8 cellular contexts compared by ENCODE assay signal in the genomic region with DNA sequence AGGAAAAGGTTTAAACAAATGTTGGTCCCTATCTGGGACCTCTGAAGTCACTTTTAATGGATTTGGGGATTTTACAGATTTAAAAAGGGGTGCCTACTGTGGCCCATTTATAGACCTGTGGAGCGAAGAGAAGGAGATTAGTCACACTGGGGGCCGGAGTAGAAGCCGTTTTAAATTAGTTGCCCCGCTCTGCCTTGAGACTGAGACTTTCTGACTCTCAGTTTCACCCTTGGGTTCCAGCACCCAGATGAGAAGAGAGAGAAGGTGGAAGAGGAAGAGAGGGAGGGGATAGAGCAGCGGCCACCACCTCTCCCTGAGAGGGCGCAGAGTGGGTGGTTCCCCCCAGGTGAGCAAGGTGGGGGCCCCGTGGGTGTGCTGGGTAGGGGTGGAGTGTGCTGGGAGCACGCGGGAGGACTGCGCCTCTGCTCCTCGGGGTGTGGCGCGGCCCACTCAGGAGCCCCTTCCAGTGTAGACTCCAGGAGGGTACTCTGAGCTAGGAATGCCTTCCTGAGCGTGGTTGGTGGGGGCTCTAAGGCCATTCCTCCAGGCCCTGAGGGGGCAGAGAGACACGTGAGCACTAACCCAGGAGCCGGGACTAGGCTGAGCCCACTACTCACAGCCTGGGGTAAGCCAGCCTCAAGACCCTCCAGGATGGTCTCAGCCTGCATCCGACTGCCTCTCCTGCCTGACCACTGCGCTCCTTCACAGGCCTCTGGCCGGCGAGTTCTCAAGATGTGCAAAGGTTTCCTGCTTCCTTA. TPM values are rescaled to one million over a fixed set of nuclear protein-coding genes. Genes with fewer than 3 reads are reported as not detected.
DNase-seq lines count a peak whose midpoint lies in the region; ATAC-seq and TF ChIP-seq lines count a peak whose summit lies in the region.

No MANE protein-coding gene starts in this region.

- no peaks in the 10 kb centered on the region for H3K27me3 ChIP-seq in esophagus muscularis mucosa

- DNase-seq in OCI-LY7 (ENCODE audit: low spot score): no peak
- peak; percentile 72 for DNase-seq in esophagus muscularis mucosa (ENCODE audit: extremely low spot score)
- no peak for DNase-seq in progenitor cell of endocrine pancreas (ENCODE audit: low spot score, unreplicated experiment)
- no peak for DNase-seq in NCI-H146 treated with DMSO at 0.1 percent for 48 hours (lab: John Stamatoyannopoulos, UW; ENCODE audit: unreplicated experiment)
- DNase-seq in COR-L47 (lab: John Stamatoyannopoulos, UW): no peak
- no peak for DNase-seq in HuH-7 (ENCODE audit: low spot score)

- intact Hi-C loops in OCI-LY7 (cut with micrococcal nuclease; ENCODE audit: unreplicated experiment): loop anchor here (10.0 kb wide), 2 partner anchors 264 to 1194 kb away; a partner anchor contains a TSS
- intact Hi-C loops in esophagus muscularis mucosa (cut with DNase I): loop anchor here (10.0 kb wide), 1 partner anchor 264 kb away; a partner anchor contains a TSS

- CTCF ChIA-PET in OCI-LY7 (lab: Charles Lee; ENCODE audit: unreplicated experiment): no interaction called here

- H3K27ac ChIP-seq in OCI-LY7 (ENCODE audit: low read depth, low read length, poor library complexity, severe bottlenecking): no peak overlapping the region
- no peak overlapping the region for H3K27ac ChIP-seq in esophagus muscularis mucosa (replicated peaks in 1 of 4)

- H3K9me2 ChIP-seq in OCI-LY7 (ENCODE audit: insufficient read depth, low read length): no peaks in the 10 kb centered on the region

- no peaks in the 10 kb centered on the region for H3K4me1 ChIP-seq in OCI-LY7 (ENCODE audit: insufficient read depth, low read length, poor library complexity, severe bottlenecking)
- peaks cover 4 to 17% (median 14%) of the 10 kb centered on the region in 4 donors for H3K4me1 ChIP-seq in esophagus muscularis mucosa

- H3K9me3 Mint-ChIP-seq in progenitor cell of endocrine pancreas (ENCODE audit: low read depth): no peaks in the 10 kb centered on the region

- H3K36me3 ChIP-seq in OCI-LY7 (ENCODE audit: insufficient read depth, low read length): no peaks in the 10 kb centered on the region
- no peaks in the 10 kb centered on the region for H3K36me3 ChIP-seq in esophagus muscularis mucosa

- H3K4me2 ChIP-seq in OCI-LY7 (ENCODE audit: low read length): peak overlapping the region; percentile 35; the same call in 1 of the 2 replicates

- TF ChIP-seq EP300 in esophagus muscularis mucosa (IDR thresholded peaks at IDR 0.05): no peak

- TF ChIP-seq POLR2A in esophagus muscularis mucosa (IDR thresholded peaks at IDR 0.05; ENCODE audit: low read depth): no peak

- no peak overlapping the region for H2AFZ ChIP-seq in OCI-LY7 (ENCODE audit: low read length)

- H3K36me3 Mint-ChIP-seq in progenitor cell of endocrine pancreas (ENCODE audit: insufficient read depth): no peaks in the 10 kb centered on the region

- no peaks in the 10 kb centered on the region for H3K79me2 ChIP-seq in OCI-LY7 (ENCODE audit: insufficient read depth, low read depth, low read length)

- H3K27ac Mint-ChIP-seq in progenitor cell of endocrine pancreas: no peak overlapping the region

- no peaks in the 10 kb centered on the region for H4K20me1 ChIP-seq in OCI-LY7 (ENCODE audit: insufficient read depth, low read length)

- no TSS peak for BruUV-seq in OCI-LY7 (replicated peaks; lab: Mats Ljungman, UMichigan)

- TF ChIP-seq CTCF in OCI-LY7 (conservative IDR thresholded peaks at IDR 0.05; ENCODE audit: low read length) (no peak), esophagus muscularis mucosa (IDR thresholded peaks at IDR 0.05) (no peak), progenitor cell of endocrine pancreas (IDR thresholded peaks at IDR 0.05; ENCODE audit: unreplicated experiment) (no peak)

- H3K27me3 Mint-ChIP-seq in progenitor cell of endocrine pancreas: peaks cover 41% of the 10 kb centered on the region

- POLR2A ChIA-PET in OCI-LY7 (lab: Charles Lee): no interaction called here

- peaks cover 4% of the 10 kb centered on the region for H3K4me1 Mint-ChIP-seq in progenitor cell of endocrine pancreas (ENCODE audit: low read depth)

- 81% methylated on average over 11 of the region's 20 CpGs for WGBS in esophagus muscularis mucosa

- ATAC-seq in GM19395 (IDR thresholded peaks at IDR 0.05; ENCODE audit: unreplicated experiment) (peak; percentile 44), HG02798 (IDR thresholded peaks at IDR 0.05; ENCODE audit: poor library complexity, unreplicated experiment) (no peak)

- H3K9me3 ChIP-seq in OCI-LY7 (ENCODE audit: low read length) (no peaks in the 10 kb centered on the region), esophagus muscularis mucosa (no peaks in the 10 kb centered on the region)

- peak overlapping the region; percentile 66 for H3K4me3 Mint-ChIP-seq in progenitor cell of endocrine pancreas (ENCODE audit: low read depth)

- no peak overlapping the region for H3K4me3 ChIP-seq in OCI-LY7 (ENCODE audit: low read depth, low read length, poor library complexity, severe bottlenecking)
- peak overlapping the region in 3 of 4 donors; percentile 60 to 62 (median 62) for H3K4me3 ChIP-seq in esophagus muscularis mucosa

RNA-seq across cellular contexts. Expression of a gene that starts 32.6 kb away (rescaled TPM):
- not detected in 2 replicates for total RNA-seq in OCI-LY7 (2014; rRNA removed; shearing (Covaris generic))
- total RNA-seq in OCI-LY7 (2022) (not detected in 2 replicates), esophagus muscularis mucosa (10 to 100 TPM in 2 of 4 donors, 1 to 10 TPM in 2; 6.2 to 11.9 (median 10.5) TPM), progenitor cell of endocrine pancreas (10.5 and 12.9 TPM in 2 replicates)

Comparison
In these comparisons a context has a peak if more than half of its experiments do, and no peak if none do; other contexts are left out.
1. RNA of a gene that starts 32.6 kb away (total RNA-seq): 6.2 to 11.9 TPM in esophagus muscularis mucosa and 10.5 to 12.9 TPM in progenitor cell of endocrine pancreas; not detected in OCI-LY7; every median in the first group is over 4 times any median in the second.